Comparison of ENCODE assay signal across 26 cellular contexts in genomic region chr6:13319891-13320564, GRCh38.
"Had no signal": no experiment of that assay in that cellular context is flagged by ENCODE, and none has a peak within 500 bp of the region (broad histone marks: within the 10 kb centered on the region; RNA-seq: fewer than 3 reads in every experiment).

No MANE protein-coding gene starts in this region.

- H3K9me3 Mint-ChIP-seq: dendritic cell treated with granulocyte-macrophage colony-stimulating factor and Interleukin-4, amounts not matched to agents 40 ng/mL and 50 ng/mL, for 4 days; naive thymus-derived CD4-positive, alpha-beta T cell; nephron; neural progenitor cell; stimulated activated memory B cell treated with anti-CD40 and anti-IgM and Interleukin-4, amounts not matched to agents 10 μg/mL and 1 μg/mL and 100 μg/mL, for 72 hours; stimulated activated naive CD8-positive, alpha-beta T cell treated with anti-CD3 and anti-CD28 coated beads, Interleukin-15, Interleukin-2, amounts not matched to agents 100 ng/mL and 50 ng/mL, for 24 hours had no signal

- H3K4me3 Mint-ChIP-seq: dendritic cell treated with granulocyte-macrophage colony-stimulating factor and Interleukin-4, amounts not matched to agents 40 ng/mL and 50 ng/mL, for 4 days; naive thymus-derived CD4-positive, alpha-beta T cell; nephron; neural progenitor cell; stimulated activated memory B cell treated with anti-CD40 and anti-IgM and Interleukin-4, amounts not matched to agents 10 μg/mL and 1 μg/mL and 100 μg/mL, for 72 hours; stimulated activated naive CD8-positive, alpha-beta T cell treated with anti-CD3 and anti-CD28 coated beads, Interleukin-15, Interleukin-2, amounts not matched to agents 100 ng/mL and 50 ng/mL, for 24 hours had no signal

- H3K79me2 ChIP-seq: hepatocyte had no signal

- FAIRE-seq: endothelial cell of umbilical vein, frontal cortex, islet of Langerhans, urothelium cell line had no signal

- DNase-seq: colonic mucosa; effector CD8-positive, alpha-beta T cell; heart left ventricle; left cardiac atrium; left lung; mesenchymal stem cell; midbrain; naive thymus-derived CD4-positive, alpha-beta T cell; psoas muscle; right cardiac atrium; spleen; stimulated activated CD4-positive, alpha-beta T cell treated with anti-CD3 and anti-CD28 coated beads, Interleukin-4, amount 100 ng/mL, for 4 hours; upper lobe of left lung had no signal

- H3K4me1 Mint-ChIP-seq: neural progenitor cell; stimulated activated memory B cell treated with anti-CD40 and anti-IgM and Interleukin-4, amounts not matched to agents 10 μg/mL and 1 μg/mL and 100 μg/mL, for 72 hours had no signal

- ATAC-seq: heart left ventricle; left lung; naive thymus-derived CD4-positive, alpha-beta T cell; psoas muscle; stimulated activated memory B cell treated with anti-CD40 and anti-IgM and Interleukin-4, amounts not matched to agents 10 μg/mL and 1 μg/mL and 100 μg/mL, for 72 hours had no signal

- H3K9ac ChIP-seq: neural progenitor cell had no signal

- H3K27ac Mint-ChIP-seq: dendritic cell treated with granulocyte-macrophage colony-stimulating factor and Interleukin-4, amounts not matched to agents 40 ng/mL and 50 ng/mL, for 4 days; naive thymus-derived CD4-positive, alpha-beta T cell; neural progenitor cell; stimulated activated memory B cell treated with anti-CD40 and anti-IgM and Interleukin-4, amounts not matched to agents 10 μg/mL and 1 μg/mL and 100 μg/mL, for 72 hours had no signal

- H3K27me3 Mint-ChIP-seq: dendritic cell treated with granulocyte-macrophage colony-stimulating factor and Interleukin-4, amounts not matched to agents 40 ng/mL and 50 ng/mL, for 4 days; naive thymus-derived CD4-positive, alpha-beta T cell; stimulated activated memory B cell treated with anti-CD40 and anti-IgM and Interleukin-4, amounts not matched to agents 10 μg/mL and 1 μg/mL and 100 μg/mL, for 72 hours; stimulated activated naive CD8-positive, alpha-beta T cell treated with anti-CD3 and anti-CD28 coated beads, Interleukin-15, Interleukin-2, amounts not matched to agents 100 ng/mL and 50 ng/mL, for 24 hours had no signal

- H3K4me1 ChIP-seq: colonic mucosa, left lung, neural progenitor cell, psoas muscle, spleen, tibial nerve, upper lobe of left lung had no signal

- H3K27me3 ChIP-seq: colonic mucosa, heart left ventricle, hepatocyte, left lung, neural progenitor cell, spleen, tibial nerve, upper lobe of left lung had no signal

- H3K9me3 ChIP-seq: colonic mucosa, heart left ventricle, left lung, psoas muscle, spleen, thoracic aorta, tibial nerve, upper lobe of left lung had no signal

- H2AFZ ChIP-seq: hepatocyte, neural progenitor cell had no signal

- H3K4me2 ChIP-seq: hepatocyte, neural progenitor cell had no signal

- H3K4me3 ChIP-seq: colonic mucosa, heart left ventricle, hepatocyte, left lung, neural progenitor cell, psoas muscle, skin epidermis, spleen, thoracic aorta, tibial nerve, upper lobe of left lung had no signal

- H3K36me3 ChIP-seq: colonic mucosa had no signal

- H3K27ac ChIP-seq: colonic mucosa, heart left ventricle, hepatocyte, left lung, neural progenitor cell, psoas muscle, skin epidermis, spleen, thoracic aorta, tibial nerve, upper lobe of left lung had no signal
